Comparison of ENCODE assay signal across 7 cellular contexts in genomic region chr22:26391623-26392022, GRCh38.
"Had no signal": no experiment of that assay in that cellular context is flagged by ENCODE, and none has a peak within 500 bp of the region (broad histone marks: within the 10 kb centered on the region; RNA-seq: fewer than 3 reads in every experiment).

No MANE protein-coding gene starts in this region.

- H2AFZ ChIP-seq: GM23248 had no signal

- H3K36me3 Mint-ChIP-seq: IgD-negative memory B cell had no signal

- H3K4me1 Mint-ChIP-seq: IgD-negative memory B cell had no signal

- H3K27ac ChIP-seq: GM23248, HL-60 had no signal

- DNase-seq: GM23248, H7, HCEC 1CT, KBM-7 had no signal

- H3K4me3 ChIP-seq: GM23248 had no signal

- H3K9ac ChIP-seq: GM23248 had no signal

- H3K4me3 Mint-ChIP-seq: IgD-negative memory B cell had no signal

- H3K27ac Mint-ChIP-seq: IgD-negative memory B cell had no signal

- ATAC-seq: HepG2 had no signal
